8 cellular contexts compared by ENCODE assay signal in the genomic region with DNA sequence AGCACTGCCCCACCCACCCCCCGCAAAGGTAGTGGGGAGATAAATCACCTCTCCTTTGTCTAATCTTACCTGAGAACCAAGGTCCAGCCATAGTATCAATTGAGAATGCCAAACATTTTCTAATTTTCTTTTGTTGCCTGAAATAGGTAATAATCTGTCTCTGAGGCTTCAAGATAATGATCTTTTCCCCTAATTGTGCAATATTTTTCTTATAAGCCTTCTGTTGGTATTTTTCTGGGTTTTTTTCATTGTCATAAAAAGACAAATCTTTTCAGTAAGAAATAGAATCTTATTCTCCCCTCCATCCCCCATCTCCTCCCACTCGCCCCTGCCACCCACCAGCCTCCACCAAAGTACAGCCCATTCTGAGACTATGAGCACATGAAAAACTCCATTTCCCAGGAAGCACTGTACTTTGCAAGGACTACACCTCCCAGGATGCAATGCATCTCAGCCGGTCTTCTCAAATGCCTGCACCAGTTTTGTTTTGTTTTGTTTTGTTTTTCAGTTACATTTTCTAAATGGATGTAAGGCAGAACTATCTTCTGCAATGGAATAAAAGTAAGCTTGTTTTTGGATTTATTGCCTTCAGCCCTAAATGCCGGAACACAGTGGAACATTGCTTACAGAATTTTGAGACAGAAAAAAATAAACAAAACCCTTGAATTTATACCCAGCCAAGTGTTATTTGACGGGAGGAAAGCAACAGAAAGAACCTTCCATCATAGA.
DNase-seq lines count a peak whose midpoint lies in the region; ATAC-seq and TF ChIP-seq lines count a peak whose summit lies in the region.
"Had no signal": no experiment of that assay in that cellular context is flagged by ENCODE, and none has a peak within 500 bp of the region (broad histone marks: within the 10 kb centered on the region; RNA-seq: fewer than 3 reads in every experiment).

No MANE protein-coding gene starts in this region.

- H3K4me1 ChIP-seq in SJCRH30 (no peaks in the 10 kb centered on the region), neural progenitor cell (peaks cover 10% of the 10 kb centered on the region)

- no peak overlapping the region for H3K27ac ChIP-seq in SJCRH30
- H3K27ac ChIP-seq in neural progenitor cell = no peak overlapping the region

- no peaks in the 10 kb centered on the region for H4K20me1 ChIP-seq in neural progenitor cell (ENCODE audit: low read depth)

- no peak for TF ChIP-seq CTCF in GM12864 (IDR thresholded peaks at IDR 0.05; ENCODE audit: low read depth, low read length, missing control alignments)
- TF ChIP-seq CTCF in epithelial cell of proximal tubule (conservative IDR thresholded peaks at IDR 0.05; ENCODE audit: low read depth, low read length) = no peak
- TF ChIP-seq CTCF in neural progenitor cell (IDR thresholded peaks at IDR 0.05) = no peak

- H3K36me3 ChIP-seq in SJCRH30 (no peaks in the 10 kb centered on the region), neural progenitor cell (no peaks in the 10 kb centered on the region)

- no peak overlapping the region for H3K9ac ChIP-seq in neural progenitor cell

- H3K4me2 ChIP-seq in neural progenitor cell = peak overlapping the region; percentile 60

- H3K27me3 Mint-ChIP-seq in neural progenitor cell (ENCODE audit: insufficient read depth, low read depth) = no peaks in the 10 kb centered on the region

- peak overlapping the region; percentile 99 for H2AFZ ChIP-seq in neural progenitor cell (replicated peaks)

- ATAC-seq in GM21423 (IDR thresholded peaks at IDR 0.05; ENCODE audit: unreplicated experiment) = peak; percentile 99
- peak; percentile 99 for ATAC-seq in HG03521 (IDR thresholded peaks at IDR 0.05; ENCODE audit: unreplicated experiment)

- H3K36me3 Mint-ChIP-seq in neural progenitor cell = no peaks in the 10 kb centered on the region
- H3K36me3 Mint-ChIP-seq: activated naive CD4-positive, alpha-beta T cell treated with anti-CD3 and anti-CD28 coated beads, Interleukin-2, amount 50 U/mL, for 24 hours had no signal

- H3K79me2 ChIP-seq in neural progenitor cell (ENCODE audit: low read depth) = no peaks in the 10 kb centered on the region

- H3K27me3 ChIP-seq in SJCRH30 = no peaks in the 10 kb centered on the region
- no peaks in the 10 kb centered on the region for H3K27me3 ChIP-seq in neural progenitor cell

- peaks cover 5% of the 10 kb centered on the region for H3K4me1 Mint-ChIP-seq in neural progenitor cell
- H3K4me1 Mint-ChIP-seq: activated naive CD4-positive, alpha-beta T cell treated with anti-CD3 and anti-CD28 coated beads, Interleukin-2, amount 50 U/mL, for 24 hours had no signal

- no peaks in the 10 kb centered on the region for H3F3A ChIP-seq in neural progenitor cell (ENCODE audit: low read depth)

- DNase-seq in GM12864 (ENCODE audit: low read depth) (peak; percentile 36), SJCRH30 (peak; percentile 45 to 65), epithelial cell of proximal tubule (ENCODE audit: low read depth) (no peak), neural progenitor cell (ENCODE audit: low spot score) (peak; percentile 62), 8988T (no peak)

- no peak overlapping the region for H3K27ac Mint-ChIP-seq in neural progenitor cell
- H3K27ac Mint-ChIP-seq: activated naive CD4-positive, alpha-beta T cell treated with anti-CD3 and anti-CD28 coated beads, Interleukin-2, amount 50 U/mL, for 24 hours had no signal

- H3K4me3 ChIP-seq in GM12864 (ENCODE audit: low read depth, low read length) (peak overlapping the region; percentile 32; the same call in 1 of the 2 replicates), SJCRH30 (peak overlapping the region; percentile 60), epithelial cell of proximal tubule (ENCODE audit: low read depth, low read length) (peak overlapping the region; percentile 43), neural progenitor cell (peak overlapping the region; percentile 18)

- no peaks in the 10 kb centered on the region for H3K9me3 Mint-ChIP-seq in neural progenitor cell
- H3K9me3 Mint-ChIP-seq: activated naive CD4-positive, alpha-beta T cell treated with anti-CD3 and anti-CD28 coated beads, Interleukin-2, amount 50 U/mL, for 24 hours had no signal

- H3K9me3 ChIP-seq in SJCRH30 (replicated peaks) = no peaks in the 10 kb centered on the region
- H3K9me3 ChIP-seq in neural progenitor cell (ENCODE audit: low read depth) = no peaks in the 10 kb centered on the region

- no peak overlapping the region for H3K4me3 Mint-ChIP-seq in neural progenitor cell
- H3K4me3 Mint-ChIP-seq: activated naive CD4-positive, alpha-beta T cell treated with anti-CD3 and anti-CD28 coated beads, Interleukin-2, amount 50 U/mL, for 24 hours had no signal

Comparison
In these comparisons a context has a peak if more than half of its experiments do, and no peak if none do; other contexts are left out.
1. DNase-seq: peak in GM12864 (single experiment), SJCRH30 (2 of 2) and neural progenitor cell (single experiment); none in epithelial cell of proximal tubule (single experiment) and 8988T (single experiment).
2. Peak in every context shown above with its lines, with median percentiles within 50 percentile points of each other: H3K4me3 ChIP-seq.